In genomic region chr4:40228497-40229365, GRCh38 we compare ENCODE assay signal across 8 cellular contexts. TPM values are rescaled to one million over a fixed set of nuclear protein-coding genes. Genes with fewer than 3 reads are reported as not detected.
A peak's percentile ranks its signal among the peaks of the same experiment; 100 is the strongest.
DNase-seq lines count a peak whose midpoint lies in the region; ATAC-seq and TF ChIP-seq lines count a peak whose summit lies in the region.

No MANE protein-coding gene starts in this region.

- DNase-seq in DMS 273 (lab: John Stamatoyannopoulos, UW; ENCODE audit: unreplicated experiment), result peak; percentile 21
- no peak for DNase-seq in DMS 273 treated with DMSO at 0.1 percent for 48 hours (lab: John Stamatoyannopoulos, UW)
- peak; percentile 37 for DNase-seq in H7
- no peak for DNase-seq in Panc1 (ENCODE audit: low read depth, low spot score)
- DNase-seq in iPS-NIHi11 (ENCODE audit: low spot score), result peak; percentile 60
- no peak for DNase-seq in left colon
- no peak for DNase-seq in SIG-M5 treated with dmso at 0.1 percent for 504 hours (lab: John Stamatoyannopoulos, UW; ENCODE audit: unreplicated experiment)
- DNase-seq in activated gamma-delta T cell (lab: John Stamatoyannopoulos, UW), result no peak

- POLR2A ChIA-PET in Panc1 (lab: Charles Lee), result interaction anchor here (0.6 kb wide), 1 partner anchor 25 kb away, joined by 3 read pairs; no protein-coding TSS in a partner anchor

- no peak overlapping the region for H3K4me3 ChIP-seq in H7 (ENCODE audit: insufficient read depth, low read depth, low read length)
- H3K4me3 ChIP-seq in Panc1 (ENCODE audit: low read depth in 2 of 2, low read length in 2 of 2), result no peak overlapping the region

- CTCF ChIA-PET in Panc1 (lab: Charles Lee), result no interaction called here

- no peaks in the 10 kb centered on the region for H3K4me1 ChIP-seq in Panc1 (ENCODE audit: control insufficient read depth, insufficient read depth, low read length)

- BruUV-seq in Panc1 (replicated peaks; lab: Mats Ljungman, UMichigan), result no TSS peak

- no peaks in the 10 kb centered on the region for H3K9me3 ChIP-seq in Panc1 (ENCODE audit: control insufficient read depth, insufficient read depth, low read depth, low read length)

- no peak overlapping the region; the same call in 1 of the 2 replicates for H3K27ac ChIP-seq in Panc1 (ENCODE audit: low read length)

- H3K36me3 ChIP-seq in H7 (replicated peaks; ENCODE audit: control insufficient read depth, insufficient read depth, low read length) (no peaks in the 10 kb centered on the region), Panc1 (ENCODE audit: control insufficient read depth, insufficient read depth, low read length) (no peaks in the 10 kb centered on the region)

- peak; percentile 56; the same call in 1 of the 2 replicates for ATAC-seq in Panc1
- no peak for ATAC-seq in left colon

- no peaks in the 10 kb centered on the region for H3K27me3 ChIP-seq in H7 (ENCODE audit: control insufficient read depth, insufficient read depth, low read length)
- no peaks in the 10 kb centered on the region for H3K27me3 ChIP-seq in Panc1 (ENCODE audit: control insufficient read depth, insufficient read depth, low read length)

- in situ Hi-C loops in Panc1 (cut with HindIII; ENCODE audit: low pct_unique_long_range_greater_than_20kb, low sequenced_read_pairs), result no loop called here

- intact Hi-C loops in Panc1 (cut with micrococcal nuclease; ENCODE audit: unreplicated experiment) (no loop called here), left colon (cut with DNase I, micrococcal nuclease) (no loop called here)

- TF ChIP-seq CTCF in Panc1 (IDR thresholded peaks at IDR 0.05), result peak; percentile 37; the same call in 1 of the 2 replicates

RNA-seq across cellular contexts. Expression of gene RHOH, which starts 31.9 kb away (rescaled TPM):
- total RNA-seq in H7 (2014; rRNA removed; shearing (Covaris generic)), result 1.4 and 2.1 TPM in 2 replicates
- 1.2 TPM for total RNA-seq in Panc1 (2021; ENCODE audit: unreplicated experiment)
- 0.29 TPM for polyA plus RNA-seq in Panc1 (2012; ENCODE audit: insufficient read length)
- total RNA-seq in left colon, result 1 to 10 TPM; 2.8 to 4.2 TPM

Comparison
In these comparisons a context has a peak if more than half of its experiments do, and no peak if none do; other contexts are left out.
1. DNase-seq: peak in DMS 273 (single experiment), H7 (single experiment) and iPS-NIHi11 (single experiment); none in DMS 273 treated with DMSO at 0.1 percent for 48 hours (single experiment), Panc1 (single experiment), left colon (0 of 2), SIG-M5 treated with dmso at 0.1 percent for 504 hours (single experiment) and activated gamma-delta T cell (single experiment).